Comparison of ENCODE assay signal across 15 cellular contexts in the genomic region with DNA sequence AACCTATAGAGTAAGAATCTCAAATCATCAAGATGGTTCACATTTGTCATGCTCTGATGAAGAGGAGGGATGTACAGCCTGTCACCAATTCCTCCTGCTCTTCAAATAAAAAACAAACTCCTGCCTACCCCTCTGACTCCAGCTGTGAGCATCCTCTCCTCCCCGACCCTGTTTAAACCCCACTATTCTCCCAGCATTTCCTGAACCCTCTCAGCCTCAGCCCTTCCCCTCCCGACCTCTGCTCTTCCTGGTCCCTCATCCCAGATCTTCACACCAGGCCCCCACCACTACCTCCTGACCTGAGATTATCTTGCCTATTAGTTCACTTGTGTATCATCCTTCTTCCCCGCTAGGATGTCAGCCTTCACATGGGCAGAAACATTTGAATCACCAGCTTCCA.
A peak's percentile ranks its signal among the peaks of the same experiment; 100 is the strongest.
DNase-seq lines count a peak whose midpoint lies in the region; ATAC-seq, FAIRE-seq and TF ChIP-seq lines count a peak whose summit lies in the region.
"Had no signal": no experiment of that assay in that cellular context is flagged by ENCODE, and none has a peak within 500 bp of the region (broad histone marks: within the 10 kb centered on the region; RNA-seq: fewer than 3 reads in every experiment).

No MANE protein-coding gene starts in this region.

- peak overlapping the region; percentile 69 for H3K27ac Mint-ChIP-seq in activated naive CD4-positive, alpha-beta T cell treated with anti-CD3 and anti-CD28 coated beads, Interleukin-2, amount 50 U/mL, for 24 hours
- H3K27ac Mint-ChIP-seq in endothelial cell (ENCODE audit: unreplicated experiment): peak overlapping the region; percentile 75
- peak overlapping the region; percentile 38 for H3K27ac Mint-ChIP-seq in stimulated activated memory B cell treated with anti-CD40 and anti-IgM and Interleukin-4, amounts not matched to agents 10 μg/mL and 1 μg/mL and 100 μg/mL, for 72 hours

- H3K27me3 Mint-ChIP-seq in activated naive CD4-positive, alpha-beta T cell treated with anti-CD3 and anti-CD28 coated beads, Interleukin-2, amount 50 U/mL, for 24 hours: no peaks in the 10 kb centered on the region
- peaks cover 4% of the 10 kb centered on the region for H3K27me3 Mint-ChIP-seq in endothelial cell (ENCODE audit: unreplicated experiment)
- H3K27me3 Mint-ChIP-seq in stimulated activated memory B cell treated with anti-CD40 and anti-IgM and Interleukin-4, amounts not matched to agents 10 μg/mL and 1 μg/mL and 100 μg/mL, for 72 hours: no peaks in the 10 kb centered on the region
- H3K27me3 Mint-ChIP-seq: central memory CD8-positive, alpha-beta T cell had no signal

- TF ChIP-seq CTCF in VCaP (conservative IDR thresholded peaks at IDR 0.05) (no peak), endothelial cell (IDR thresholded peaks at IDR 0.05; ENCODE audit: unreplicated experiment) (no peak)

- H3K9me3 Mint-ChIP-seq in activated naive CD4-positive, alpha-beta T cell treated with anti-CD3 and anti-CD28 coated beads, Interleukin-2, amount 50 U/mL, for 24 hours: no peaks in the 10 kb centered on the region
- no peaks in the 10 kb centered on the region for H3K9me3 Mint-ChIP-seq in endothelial cell (ENCODE audit: unreplicated experiment)
- no peaks in the 10 kb centered on the region for H3K9me3 Mint-ChIP-seq in stimulated activated memory B cell treated with anti-CD40 and anti-IgM and Interleukin-4, amounts not matched to agents 10 μg/mL and 1 μg/mL and 100 μg/mL, for 72 hours
- H3K9me3 Mint-ChIP-seq: central memory CD8-positive, alpha-beta T cell had no signal

- no peak for DNase-seq in activated naive CD4-positive, alpha-beta T cell (lab: John Stamatoyannopoulos, UW)
- DNase-seq in endothelial cell (ENCODE audit: low spot score) (no peak), UCSD-AML1 (lab: John Stamatoyannopoulos, UW; ENCODE audit: unreplicated experiment) (no peak), HTR-8/SVneo (ENCODE audit: insufficient read length, low spot score) (no peak), iPS-NIHi7 (ENCODE audit: extremely low spot score) (no peak)
- DNase-seq: mesenchymal stem cell, NCI-H526 treated with DMSO at 0.1 percent for 48 hours, OCI-M1 had no signal

- no peak overlapping the region for H3K4me3 Mint-ChIP-seq in activated naive CD4-positive, alpha-beta T cell treated with anti-CD3 and anti-CD28 coated beads, Interleukin-2, amount 50 U/mL, for 24 hours
- H3K4me3 Mint-ChIP-seq in endothelial cell (ENCODE audit: unreplicated experiment): peak overlapping the region; percentile 78
- H3K4me3 Mint-ChIP-seq in stimulated activated memory B cell treated with anti-CD40 and anti-IgM and Interleukin-4, amounts not matched to agents 10 μg/mL and 1 μg/mL and 100 μg/mL, for 72 hours: no peak overlapping the region
- H3K4me3 Mint-ChIP-seq: central memory CD8-positive, alpha-beta T cell had no signal

- peaks cover 1% of the 10 kb centered on the region for H3K4me1 Mint-ChIP-seq in activated naive CD4-positive, alpha-beta T cell treated with anti-CD3 and anti-CD28 coated beads, Interleukin-2, amount 50 U/mL, for 24 hours
- peaks cover 21% of the 10 kb centered on the region for H3K4me1 Mint-ChIP-seq in endothelial cell (ENCODE audit: unreplicated experiment)
- H3K4me1 Mint-ChIP-seq in stimulated activated memory B cell treated with anti-CD40 and anti-IgM and Interleukin-4, amounts not matched to agents 10 μg/mL and 1 μg/mL and 100 μg/mL, for 72 hours: peaks cover 14% of the 10 kb centered on the region
- H3K4me1 Mint-ChIP-seq: central memory CD8-positive, alpha-beta T cell had no signal

- peak overlapping the region; percentile 3; the same call in 1 of the 2 replicates for H3K27ac ChIP-seq in VCaP

- no peak for ATAC-seq in stimulated activated memory B cell treated with anti-CD40 and anti-IgM and Interleukin-4, amounts not matched to agents 10 μg/mL and 1 μg/mL and 100 μg/mL, for 72 hours

- peaks cover 4% of the 10 kb centered on the region for H3K36me3 Mint-ChIP-seq in activated naive CD4-positive, alpha-beta T cell treated with anti-CD3 and anti-CD28 coated beads, Interleukin-2, amount 50 U/mL, for 24 hours
- peaks cover 48% of the 10 kb centered on the region for H3K36me3 Mint-ChIP-seq in endothelial cell (ENCODE audit: low read depth, unreplicated experiment)
- H3K36me3 Mint-ChIP-seq in stimulated activated memory B cell treated with anti-CD40 and anti-IgM and Interleukin-4, amounts not matched to agents 10 μg/mL and 1 μg/mL and 100 μg/mL, for 72 hours: peaks cover 76% of the 10 kb centered on the region

- no peak for FAIRE-seq in HTR-8/SVneo (lab: Jason Lieb, UNC)
- FAIRE-seq: endothelial cell of umbilical vein, frontal cortex, G401.6 had no signal
